Comparison of ENCODE assay signal across 15 cellular contexts in genomic region chr16:81879625-81880024, GRCh38.
DNase-seq lines count a peak whose midpoint lies in the region; ATAC-seq and TF ChIP-seq lines count a peak whose summit lies in the region.
"Had no signal": no experiment of that assay in that cellular context is flagged by ENCODE, and none has a peak within 500 bp of the region (broad histone marks: within the 10 kb centered on the region; RNA-seq: fewer than 3 reads in every experiment).

No MANE protein-coding gene starts in this region.

- no peaks in the 10 kb centered on the region for H3K79me2 ChIP-seq in SK-N-SH (ENCODE audit: insufficient read depth)

- H2AFZ ChIP-seq in SK-N-SH (ENCODE audit: low read depth), result no peak overlapping the region

- no peak for ATAC-seq in SK-N-SH treated with all-trans-retinoic acid at 6 μM for 48 hours
- peak in 1 of 3 donors; percentile 58 for ATAC-seq in natural killer cell
- ATAC-seq in GM18502 (IDR thresholded peaks at IDR 0.05; ENCODE audit: poor library complexity, unreplicated experiment), result no peak
- ATAC-seq in HG03460 (IDR thresholded peaks at IDR 0.05; ENCODE audit: unreplicated experiment), result no peak
- no peak for ATAC-seq in T-helper 17 cell
- ATAC-seq: naive thymus-derived CD8-positive, alpha-beta T cell had no signal

- H3K27me3 Mint-ChIP-seq in activated CD4-positive, alpha-beta memory T cell treated with anti-CD3 and anti-CD28 coated beads, Interleukin-2, amount 10 ng/mL, durations not matched to agents 7 days and 5 days, result no peaks in the 10 kb centered on the region
- no peaks in the 10 kb centered on the region for H3K27me3 Mint-ChIP-seq in natural killer cell (ENCODE audit: low read depth in 2 of 2)
- H3K27me3 Mint-ChIP-seq in T-helper 17 cell, result no peaks in the 10 kb centered on the region

- no peaks in the 10 kb centered on the region for H3F3A ChIP-seq in SK-N-SH (replicated peaks; ENCODE audit: insufficient read depth)

- no peaks in the 10 kb centered on the region for H3K9me3 Mint-ChIP-seq in activated CD4-positive, alpha-beta memory T cell treated with anti-CD3 and anti-CD28 coated beads, Interleukin-2, amount 10 ng/mL, durations not matched to agents 7 days and 5 days
- no peaks in the 10 kb centered on the region for H3K9me3 Mint-ChIP-seq in natural killer cell
- H3K9me3 Mint-ChIP-seq: naive thymus-derived CD8-positive, alpha-beta T cell had no signal

- no peak overlapping the region for H3K4me3 Mint-ChIP-seq in activated CD4-positive, alpha-beta memory T cell treated with anti-CD3 and anti-CD28 coated beads, Interleukin-2, amount 10 ng/mL, durations not matched to agents 7 days and 5 days
- H3K4me3 Mint-ChIP-seq in natural killer cell (no peak overlapping the region), T-helper 17 cell (no peak overlapping the region)
- H3K4me3 Mint-ChIP-seq: naive thymus-derived CD8-positive, alpha-beta T cell had no signal

- no peak for TF ChIP-seq RAD21 in SK-N-SH (IDR thresholded peaks at IDR 0.05; ENCODE audit: low read length)

- H3K27ac Mint-ChIP-seq in activated CD4-positive, alpha-beta memory T cell treated with anti-CD3 and anti-CD28 coated beads, Interleukin-2, amount 10 ng/mL, durations not matched to agents 7 days and 5 days, result no peak overlapping the region
- H3K27ac Mint-ChIP-seq in natural killer cell, result peak overlapping the region; percentile 18 to 20
- H3K27ac Mint-ChIP-seq in T-helper 17 cell, result no peak overlapping the region

- POLR2A ChIA-PET in SK-N-SH (lab: Yijun Ruan, JAX), result no interaction called here
- POLR2A ChIA-PET in activated CD4-positive, alpha-beta memory T cell treated with anti-CD3 and anti-CD28 coated beads, Interleukin-2, amount 10 ng/mL, durations not matched to agents 7 days and 5 days (lab: Charles Lee), result no interaction called here

- CTCF ChIA-PET in SK-N-SH (lab: Yijun Ruan, JAX), result interaction anchor here (1.1 to 3.1 kb wide), 2 partner anchors 9 to 32 kb away, joined by 4 to 13 read pairs; no protein-coding TSS in a partner anchor
- CTCF ChIA-PET in activated CD4-positive, alpha-beta memory T cell treated with anti-CD3 and anti-CD28 coated beads, Interleukin-2, amount 10 ng/mL, durations not matched to agents 7 days and 5 days (lab: Charles Lee), result interaction anchor here (0.6 to 1.5 kb wide), 3 partner anchors 10 to 74 kb away, joined by 3 to 5 read pairs (median 4); no protein-coding TSS in a partner anchor

- H3K27me3 ChIP-seq in SK-N-SH (ENCODE audit: insufficient read depth), result no peaks in the 10 kb centered on the region; the same call in 1 of the 2 replicates
- H3K27me3 ChIP-seq: colonic mucosa, SJCRH30 had no signal

- H3K9ac ChIP-seq in SK-N-SH, result no peak overlapping the region

- no peaks in the 10 kb centered on the region for H3K36me3 Mint-ChIP-seq in activated CD4-positive, alpha-beta memory T cell treated with anti-CD3 and anti-CD28 coated beads, Interleukin-2, amount 10 ng/mL, durations not matched to agents 7 days and 5 days (ENCODE audit: low read depth)
- no peaks in the 10 kb centered on the region for H3K36me3 Mint-ChIP-seq in natural killer cell
- no peaks in the 10 kb centered on the region for H3K36me3 Mint-ChIP-seq in T-helper 17 cell (ENCODE audit: low read depth)
- H3K36me3 Mint-ChIP-seq: naive thymus-derived CD8-positive, alpha-beta T cell had no signal

- H3K4me2 ChIP-seq in SK-N-SH, result no peak overlapping the region
- H3K4me2 ChIP-seq: A549 had no signal

- no peaks in the 10 kb centered on the region for H3K4me1 Mint-ChIP-seq in activated CD4-positive, alpha-beta memory T cell treated with anti-CD3 and anti-CD28 coated beads, Interleukin-2, amount 10 ng/mL, durations not matched to agents 7 days and 5 days
- H3K4me1 Mint-ChIP-seq in natural killer cell (peaks cover 0 to 5% of the 10 kb centered on the region in 2 donors), T-helper 17 cell (peaks cover 4% of the 10 kb centered on the region)
- H3K4me1 Mint-ChIP-seq: naive thymus-derived CD8-positive, alpha-beta T cell had no signal

- TF ChIP-seq CTCF in SK-N-SH (IDR thresholded peaks at IDR 0.05) (peak; percentile 38), natural killer cell (IDR thresholded peaks at IDR 0.05) (no peak)

- H3K9me3 ChIP-seq in SK-N-SH (no peaks in the 10 kb centered on the region), T-helper 17 cell (ENCODE audit: control insufficient read depth, low read length, poor library complexity, severe bottlenecking) (no peaks in the 10 kb centered on the region)
- H3K9me3 ChIP-seq: A549, colonic mucosa, SJCRH30 had no signal

- H3K4me3 ChIP-seq in SK-N-SH (ENCODE audit: low read depth in 2 of 2, low read length in 1 of 2), result no peak overlapping the region
- H3K4me3 ChIP-seq: A549, colonic mucosa, SJCRH30 had no signal

- WGBS in SK-N-SH (ENCODE audit: low lambda C conversion rate), result 29% methylated on average over 7 of the region's 7 CpGs

- no peaks in the 10 kb centered on the region for H3K36me3 ChIP-seq in SK-N-SH (replicated peaks in 1 of 2; ENCODE audit: control insufficient read depth in 1 of 2, insufficient read depth in 2 of 2, low read length in 1 of 2)
- H3K36me3 ChIP-seq: colonic mucosa, SJCRH30 had no signal

- no peak overlapping the region for H3K27ac ChIP-seq in SK-N-SH (ENCODE audit: low read depth in 2 of 2, low read length in 1 of 2)
- H3K27ac ChIP-seq: A549, colonic mucosa, SJCRH30 had no signal

- DNase-seq in SK-N-SH (no peak), HuH-7 (ENCODE audit: low spot score) (peak; percentile 52), natural killer cell (no peak), T-helper 17 cell (no peak)
- DNase-seq in activated CD4-positive, alpha-beta memory T cell treated with anti-CD3 and anti-CD28 coated beads, Interleukin-2, amount 10 ng/mL, durations not matched to agents 7 days and 5 days, result peak; percentile 21
- DNase-seq: activated CD4-positive, alpha-beta T cell treated with anti-CD3 and anti-CD28 coated beads, Interleukin-2, amount 50 U/mL, for 4 hours; activated naive CD4-positive, alpha-beta T cell; colonic mucosa; naive thymus-derived CD8-positive, alpha-beta T cell; NCI-H1092 treated with DMSO at 0.1 percent for 48 hours; SJCRH30 had no signal

- H4K20me1 ChIP-seq in SK-N-SH (ENCODE audit: insufficient read depth), result no peaks in the 10 kb centered on the region

- TF ChIP-seq EP300 in SK-N-SH (IDR thresholded peaks at IDR 0.05; ENCODE audit: borderline replicate concordance in 1 of 2, low read depth in 1 of 2, low read length in 1 of 2), result no peak

- H3K9me2 ChIP-seq in SK-N-SH, result no peaks in the 10 kb centered on the region

- intact Hi-C loops in natural killer cell (cut with micrococcal nuclease), result loop anchor here (10.0 kb wide), 1 partner anchor 245 kb away; no protein-coding TSS in a partner anchor

- H3K4me1 ChIP-seq in SK-N-SH (ENCODE audit: control insufficient read depth in 1 of 2, insufficient read depth in 2 of 2, low read depth in 1 of 2, low read length in 1 of 2), result no peaks in the 10 kb centered on the region
- H3K4me1 ChIP-seq: A549, colonic mucosa, SJCRH30 had no signal

TF ChIP-seq in SK-N-SH, 30 proteins besides CTCF, POLR2A, EP300 and RAD21 (continues in another document):
- TF ChIP-seq FOXM1 (IDR thresholded peaks at IDR 0.05; ENCODE audit: low read depth), result no peak
- TF ChIP-seq MAX (IDR thresholded peaks at IDR 0.05; ENCODE audit: low read depth), result no peak
- no peak for TF ChIP-seq FOXJ3 (CRISPR knock-in tag; IDR thresholded peaks at IDR 0.05)
- TF ChIP-seq MEF2A (IDR thresholded peaks at IDR 0.05; ENCODE audit: borderline replicate concordance, low read depth), result no peak
- TF ChIP-seq RXRA (IDR thresholded peaks at IDR 0.05; ENCODE audit: borderline replicate concordance, low read depth), result no peak
- TF ChIP-seq NRF1 (IDR thresholded peaks at IDR 0.05; ENCODE audit: low read depth, low read length), result no peak
- no peak for TF ChIP-seq IRF3 (IDR thresholded peaks at IDR 0.05; ENCODE audit: low read depth, low read length)
- no peak for TF ChIP-seq SIN3A (IDR thresholded peaks at IDR 0.05; ENCODE audit: borderline replicate concordance, low read depth, low read length)
- no peak for TF ChIP-seq TCF12 (IDR thresholded peaks at IDR 0.05)

TF ChIP-seq in SK-N-SH treated with all-trans-retinoic acid at 6 μM for 48 hours, 23 proteins besides CTCF, POLR2A, EP300 and RAD21 (continues in another document):
- TF ChIP-seq ZFP3 (CRISPR knock-in tag; IDR thresholded peaks at IDR 0.05), result no peak
- TF ChIP-seq ARNTL (CRISPR knock-in tag; IDR thresholded peaks at IDR 0.05; ENCODE audit: borderline replicate concordance, low read depth), result no peak
- no peak for TF ChIP-seq SNAI2 (CRISPR knock-in tag; IDR thresholded peaks at IDR 0.05)
- TF ChIP-seq RARB (CRISPR knock-in tag; IDR thresholded peaks at IDR 0.05), result no peak
- no peak for TF ChIP-seq ZNF70 (CRISPR knock-in tag; IDR thresholded peaks at IDR 0.05)
- TF ChIP-seq ZNF8 (CRISPR knock-in tag; IDR thresholded peaks at IDR 0.05), result no peak
- TF ChIP-seq, protein P1, sequence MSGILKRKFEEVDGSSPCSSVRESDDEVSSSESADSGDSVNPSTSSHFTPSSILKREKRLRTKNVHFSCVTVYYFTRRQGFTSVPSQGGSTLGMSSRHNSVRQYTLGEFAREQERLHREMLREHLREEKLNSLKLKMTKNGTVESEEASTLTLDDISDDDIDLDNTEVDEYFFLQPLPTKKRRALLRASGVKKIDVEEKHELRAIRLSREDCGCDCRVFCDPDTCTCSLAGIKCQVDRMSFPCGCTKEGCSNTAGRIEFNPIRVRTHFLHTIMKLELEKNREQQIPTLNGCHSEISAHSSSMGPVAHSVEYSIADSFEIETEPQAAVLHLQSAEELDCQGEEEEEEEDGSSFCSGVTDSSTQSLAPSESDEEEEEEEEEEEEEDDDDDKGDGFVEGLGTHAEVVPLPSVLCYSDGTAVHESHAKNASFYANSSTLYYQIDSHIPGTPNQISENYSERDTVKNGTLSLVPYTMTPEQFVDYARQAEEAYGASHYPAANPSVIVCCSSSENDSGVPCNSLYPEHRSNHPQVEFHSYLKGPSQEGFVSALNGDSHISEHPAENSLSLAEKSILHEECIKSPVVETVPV (CRISPR knock-in tag; IDR thresholded peaks at IDR 0.05), result no peak
- no peak for TF ChIP-seq PPARA (CRISPR knock-in tag; IDR thresholded peaks at IDR 0.05; ENCODE audit: borderline replicate concordance)
- TF ChIP-seq ZNF565 (CRISPR knock-in tag; conservative IDR thresholded peaks at IDR 0.05; ENCODE audit: low read depth), result no peak
- no peak for TF ChIP-seq GLIS3 (CRISPR knock-in tag; IDR thresholded peaks at IDR 0.05)
- no peak for TF ChIP-seq ZC3H10 (CRISPR knock-in tag; IDR thresholded peaks at IDR 0.05)

Comparison
In these comparisons a context has a peak if more than half of its experiments do, and no peak if none do; other contexts are left out.
1. DNase-seq: peak in HuH-7 (single experiment) and activated CD4-positive, alpha-beta memory T cell treated with anti-CD3 and anti-CD28 coated beads, Interleukin-2, amount 10 ng/mL, durations not matched to agents 7 days and 5 days (single experiment); none in SK-N-SH (single experiment), natural killer cell (single experiment) and T-helper 17 cell (0 of 3).
2. H3K27ac Mint-ChIP-seq: peak in natural killer cell (2 of 2); none in activated CD4-positive, alpha-beta memory T cell treated with anti-CD3 and anti-CD28 coated beads, Interleukin-2, amount 10 ng/mL, durations not matched to agents 7 days and 5 days (single experiment) and T-helper 17 cell (single experiment).